In genomic region chr4:88188738-88189417, GRCh38 we compare ENCODE assay signal across 16 cellular contexts.
"Had no signal": no experiment of that assay in that cellular context is flagged by ENCODE, and none has a peak within 500 bp of the region (broad histone marks: within the 10 kb centered on the region; RNA-seq: fewer than 3 reads in every experiment).

No MANE protein-coding gene starts in this region.

- ATAC-seq: lower lobe of right lung; natural killer cell treated with Interleukin-12 subunit alpha and Interleukin-12 subunit beta and Interleukin-15 and Interleukin-18, amount 100 ng/mL, for 72 hours had no signal

- H3K4me1 ChIP-seq: lower lobe of right lung, parathyroid adenoma, sigmoid colon, spleen, vagina had no signal

- H3K27me3 ChIP-seq: adrenal gland, sigmoid colon, spleen, transverse colon, vagina had no signal

- H3K27ac ChIP-seq: adrenal gland, lower lobe of right lung, parathyroid adenoma, sigmoid colon, spleen, transverse colon, vagina had no signal

- H3K9me3 ChIP-seq: adrenal gland, lower lobe of right lung, spleen, transverse colon, vagina had no signal

- H3K79me2 ChIP-seq: parathyroid adenoma had no signal

- H3K4me3 ChIP-seq: adrenal gland, lower lobe of right lung, sigmoid colon, spleen, transverse colon, vagina had no signal

- H3K36me3 ChIP-seq: adrenal gland, lower lobe of right lung, sigmoid colon, spleen, transverse colon, vagina had no signal

- H3K9ac ChIP-seq: parathyroid adenoma had no signal

- FAIRE-seq: islet of Langerhans had no signal

- H2AFZ ChIP-seq: parathyroid adenoma had no signal

- DNase-seq: activated B cell treated with CpG ODN at 0.5 μM for 24 hours; activated CD4-positive, alpha-beta T cell treated with anti-CD3 and anti-CD28 coated beads, Interleukin-2, amount 50 U/mL, for 4 hours; activated effector memory CD4-positive, alpha-beta T cell treated with anti-CD3 and anti-CD28 coated beads, Interleukin-2, amount 50 U/mL, for 16 hours; activated T-cell treated with anti-CD3 and anti-CD28 coated beads, Interleukin-2, amount 50 U/mL, for 24 hours; adrenal gland; effector CD4-positive, alpha-beta T cell; hippocampal formation; lower lobe of right lung; sigmoid colon; spleen; stimulated activated CD4-positive, alpha-beta T cell treated with anti-CD3 and anti-CD28 coated beads, Interleukin-2, amount 100 ng/mL, for 24 hours; transverse colon had no signal
